In the genomic region with DNA sequence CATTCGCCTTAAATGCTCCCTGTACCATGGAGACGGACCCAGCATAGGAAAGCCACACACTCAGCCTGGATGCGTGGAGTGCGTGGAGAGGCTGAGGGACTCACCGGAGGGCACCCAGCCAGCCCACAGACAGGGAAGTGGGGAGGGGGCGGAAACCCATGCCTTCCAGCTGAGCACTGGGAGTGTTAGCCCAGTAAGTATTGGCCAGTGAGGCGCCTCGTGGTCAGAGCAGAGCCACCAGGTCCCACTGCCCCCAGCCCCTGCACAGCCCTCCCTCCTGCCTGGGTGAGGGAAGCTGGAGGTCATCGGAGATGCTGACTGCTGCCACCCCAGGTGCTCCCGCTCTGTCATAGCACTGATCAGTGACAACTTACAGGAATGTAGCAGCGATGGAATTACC, we compare ENCODE assay signal across 24 cellular contexts. TPM values are rescaled to one million over a fixed set of nuclear protein-coding genes. Genes with fewer than 3 reads are reported as not detected.
"Had no signal": no experiment of that assay in that cellular context is flagged by ENCODE, and none has a peak within 500 bp of the region (broad histone marks: within the 10 kb centered on the region; RNA-seq: fewer than 3 reads in every experiment).

No MANE protein-coding gene starts in this region.

- H3K4me1 ChIP-seq: gastrocnemius medialis, pancreas, transverse colon had no signal

- H3K9me3 ChIP-seq: esophagus muscularis mucosa, gastrocnemius medialis, pancreas, stomach, thoracic aorta, transverse colon had no signal

- H3K27me3 ChIP-seq: esophagus muscularis mucosa, gastrocnemius medialis, transverse colon had no signal

- ATAC-seq: gastrocnemius medialis; naive thymus-derived CD4-positive, alpha-beta T cell; pancreas; right cardiac atrium had no signal

- DNase-seq: cortex of kidney; dorsolateral prefrontal cortex; effector CD8-positive, alpha-beta T cell; gastrocnemius medialis; glutamatergic neuron; mesendoderm; naive thymus-derived CD4-positive, alpha-beta T cell; nucleus accumbens; small intestine; stimulated activated CD4-positive, alpha-beta T cell treated with anti-CD3 and anti-CD28 coated beads, Interleukin-12 subunit alpha, Interleukin-12 subunit beta, amount 100 ng/mL, for 4 hours; stimulated activated naive CD4-positive, alpha-beta T cell; stomach; substantia nigra; transverse colon had no signal

- H3K36me3 ChIP-seq: esophagus muscularis mucosa, gastrocnemius medialis, pancreas, stomach, thoracic aorta, transverse colon had no signal

- H3K4me3 ChIP-seq: dorsolateral prefrontal cortex, esophagus muscularis mucosa, gastrocnemius medialis, pancreas, stomach, thoracic aorta, transverse colon had no signal

RNA-seq across cellular contexts. Expression of a gene that starts 15.3 kb away (rescaled TPM):
- total RNA-seq: esophagus muscularis mucosa; fibroblast of villous mesenchyme; gastrocnemius medialis; kidney epithelial cell; liver; lung microvascular endothelial cell; mononuclear cell; naive thymus-derived CD4-positive, alpha-beta T cell; pancreas; progenitor cell of endocrine pancreas; right cardiac atrium; stomach; thoracic aorta had no signal
